8 cellular contexts compared by ENCODE assay signal in genomic region chr12:104653730-104654328, GRCh38.
DNase-seq lines count a peak whose midpoint lies in the region; ATAC-seq and TF ChIP-seq lines count a peak whose summit lies in the region.

No MANE protein-coding gene starts in this region.

- intact Hi-C loops in psoas muscle (cut with DNase I) = no loop called here

- H3K36me3 Mint-ChIP-seq in central memory CD8-positive, alpha-beta T cell (ENCODE audit: insufficient read depth) = peaks cover 10% of the 10 kb centered on the region

- no peaks in the 10 kb centered on the region for H3K9me3 ChIP-seq in psoas muscle

- no peaks in the 10 kb centered on the region for H3K4me1 ChIP-seq in psoas muscle

- peaks cover 77% of the 10 kb centered on the region for H3K4me1 Mint-ChIP-seq in central memory CD8-positive, alpha-beta T cell

- TF ChIP-seq CTCF in LNCAP (IDR thresholded peaks at IDR 0.05) = peak; percentile 28; the same call in 1 of the 2 replicates
- TF ChIP-seq CTCF in psoas muscle (IDR thresholded peaks at IDR 0.05) = peak; percentile 17

- no peaks in the 10 kb centered on the region for H3K27me3 Mint-ChIP-seq in central memory CD8-positive, alpha-beta T cell

- H3K9me3 Mint-ChIP-seq in central memory CD8-positive, alpha-beta T cell = no peaks in the 10 kb centered on the region

- H3K4me3 ChIP-seq in psoas muscle = no peak overlapping the region

- peak; percentile 37 for DNase-seq in activated CD4-positive, alpha-beta T cell treated with anti-CD3 and anti-CD28 coated beads for 48 hours
- no peak for DNase-seq in activated CD4-positive, alpha-beta T cell treated with anti-CD3 and anti-CD28 coated beads, Interleukin-2, amount 50 U/mL, for 1 hour
- no peak for DNase-seq in central memory CD8-positive, alpha-beta T cell (ENCODE audit: low spot score in 2 of 2)
- DNase-seq in psoas muscle (no peak), Kasumi-1 (lab: John Stamatoyannopoulos, UW) (no peak), H4 (ENCODE audit: low spot score) (no peak), NOMO-1 treated with DMSO at 0.1 percent for 48 hours (lab: John Stamatoyannopoulos, UW; ENCODE audit: unreplicated experiment) (no peak)

- no peak overlapping the region for H3K27ac ChIP-seq in psoas muscle

- H3K4me3 Mint-ChIP-seq in central memory CD8-positive, alpha-beta T cell = no peak overlapping the region

- no peaks in the 10 kb centered on the region for H3K36me3 ChIP-seq in psoas muscle (ENCODE audit: insufficient read depth in 1 of 2, low read depth in 1 of 2)

- WGBS in psoas muscle, 3 donors = 82 to 83% (median 82%) methylated on average over 10 of the region's 10 CpGs

- peak overlapping the region; percentile 70 for H3K27ac Mint-ChIP-seq in central memory CD8-positive, alpha-beta T cell (ENCODE audit: low read depth)

- no peak for ATAC-seq in central memory CD8-positive, alpha-beta T cell (replicated peaks; ENCODE audit: extremely low read depth, poor library complexity, severe bottlenecking)
- ATAC-seq in psoas muscle = no peak

- H3K27me3 ChIP-seq in psoas muscle (ENCODE audit: insufficient read depth in 3 of 3, low read length in 2 of 3) = no peaks in the 10 kb centered on the region
